8 cellular contexts compared by ENCODE assay signal in genomic region chr9:71769175-71770165, GRCh38. TPM values are rescaled to one million over a fixed set of nuclear protein-coding genes. Genes with fewer than 3 reads are reported as not detected.
DNase-seq lines count a peak whose midpoint lies in the region; ATAC-seq and TF ChIP-seq lines count a peak whose summit lies in the region.

No MANE protein-coding gene starts in this region.

- peak overlapping the region; percentile 81 for H3K4me3 ChIP-seq in endodermal cell (ENCODE audit: low read length)

- H3K4me1 Mint-ChIP-seq in endodermal cell, result peaks cover 26% of the 10 kb centered on the region

- 16 to 34% methylated on average over 16 to 47 of the region's 48 CpGs for WGBS in endodermal cell (ENCODE audit: insufficient coverage in 1 of 2, insufficient read length in 1 of 2), 2 experiments

- DNase-seq in DMS79 treated with DMSO at 0.1 percent for 48 hours (lab: John Stamatoyannopoulos, UW) (peak; percentile 13), DMS79 (lab: John Stamatoyannopoulos, UW) (no peak), NCI-H345 (lab: John Stamatoyannopoulos, UW) (peak; percentile 70), endodermal cell (peak; percentile 97), midbrain (lab: John Stamatoyannopoulos, UW) (peak; percentile 15)
- peak; percentile 41 to 44 for DNase-seq in activated CD8-positive, alpha-beta memory T cell treated with anti-CD3 and anti-CD28 coated beads for 4 hours (ENCODE audit: low read depth in 2 of 2)
- DNase-seq in stimulated activated CD8-positive, alpha-beta memory T cell treated with anti-CD3 and anti-CD28 coated beads, Interleukin-4, amount 100 ng/mL, for 24 hours (ENCODE audit: low read depth), result peak; percentile 54

- H3K9ac ChIP-seq in endodermal cell (ENCODE audit: extremely low read depth, low read length, poor library complexity, severe bottlenecking), result no peak overlapping the region

- no peaks in the 10 kb centered on the region for H3K36me3 Mint-ChIP-seq in endodermal cell (ENCODE audit: low read depth)

- H3K9me3 ChIP-seq in endodermal cell (ENCODE audit: control insufficient read depth, low read length), result no peaks in the 10 kb centered on the region

- H3K27me3 ChIP-seq in endodermal cell (ENCODE audit: control insufficient read depth, insufficient read depth, low read length, poor library complexity, severe bottlenecking), result peaks cover 4% of the 10 kb centered on the region

- peak overlapping the region; percentile 91 for H3K4me3 Mint-ChIP-seq in endodermal cell

- peak; percentile 54 for TF ChIP-seq CTCF in endodermal cell (conservative IDR thresholded peaks at IDR 0.05)

- no peak overlapping the region for H3K27ac ChIP-seq in endodermal cell (ENCODE audit: low read depth, low read length)

- peaks cover 16% of the 10 kb centered on the region for H3K4me1 ChIP-seq in endodermal cell (ENCODE audit: control insufficient read depth, insufficient read depth, low read length)

- H3K9me3 Mint-ChIP-seq in endodermal cell, result no peaks in the 10 kb centered on the region

- peak overlapping the region; percentile 78 for H3K27ac Mint-ChIP-seq in endodermal cell

- H3K36me3 ChIP-seq in endodermal cell (ENCODE audit: control insufficient read depth, insufficient read depth, low read length), result no peaks in the 10 kb centered on the region

- ATAC-seq in HG02763 (IDR thresholded peaks at IDR 0.05; ENCODE audit: unreplicated experiment), result peak; percentile 40

- H3K27me3 Mint-ChIP-seq in endodermal cell (ENCODE audit: insufficient read depth), result peaks cover 11% of the 10 kb centered on the region

RNA-seq across cellular contexts. Expression of gene CEMIP2, which starts 1.2 kb away (rescaled TPM):
- total RNA-seq in endodermal cell, result 10 to 100 TPM; 57.9 to 70.1 TPM
- 143 TPM for polyA plus RNA-seq in endodermal cell (2013, experiment 1 of 2)
- 152 TPM for polyA plus RNA-seq in endodermal cell (2013, experiment 2 of 2)
